In genomic region chr3:122151480-122151879, GRCh38 we compare ENCODE assay signal across 20 cellular contexts. TPM values are rescaled to one million over a fixed set of nuclear protein-coding genes. Genes with fewer than 3 reads are reported as not detected.
"Had no signal": no experiment of that assay in that cellular context is flagged by ENCODE, and none has a peak within 500 bp of the region (broad histone marks: within the 10 kb centered on the region; RNA-seq: fewer than 3 reads in every experiment).

No MANE protein-coding gene starts in this region.

- DNase-seq: activated CD4-positive, alpha-beta T cell treated with anti-CD3 and anti-CD28 coated beads, Interleukin-2, amount 50 U/mL, for 1 hour; activated CD4-positive, CD25-positive, alpha-beta regulatory T cell treated with anti-CD3 and anti-CD28 coated beads, Interleukin-2, amount 50 U/mL, for 72 hours; activated CD8-positive, alpha-beta memory T cell treated with anti-CD3 and anti-CD28 coated beads, Interleukin-2, amount 50 U/mL, for 4 hours; activated effector memory CD4-positive, alpha-beta T cell treated with Interleukin-2 at 50 U/mL for 16 hours; activated naive CD4-positive, alpha-beta T cell treated with anti-CD3 and anti-CD28 coated beads, Interleukin-2, amount 10 ng/mL, durations not matched to agents 7 days and 5 days; activated T-cell treated with anti-CD3 and anti-CD28 coated beads, Interleukin-2, amount 50 U/mL, for 4 hours; mesendoderm; naive thymus-derived CD4-positive, alpha-beta T cell; psoas muscle; right cardiac atrium; stomach; T-helper 17 cell; testis; upper lobe of right lung had no signal

- H3K4me1 ChIP-seq: ascending aorta, neural progenitor cell, psoas muscle, stomach, testis, upper lobe of right lung had no signal

- H2AFZ ChIP-seq: neural progenitor cell had no signal

- H3K9me3 ChIP-seq: testis had no signal

- H3K27me3 ChIP-seq: ascending aorta, neural progenitor cell, stomach, testis, upper lobe of right lung had no signal

- H3K27ac ChIP-seq: ascending aorta, coronary artery, neural progenitor cell, psoas muscle, skin epidermis, stomach, testis, upper lobe of right lung, VCaP had no signal

- H3K4me3 ChIP-seq: ascending aorta, coronary artery, neural progenitor cell, psoas muscle, skin epidermis, stomach, testis, upper lobe of right lung had no signal

- H3K9ac ChIP-seq: neural progenitor cell had no signal

- ATAC-seq: activated T-cell treated with anti-CD3 and anti-CD28 coated beads, Interleukin-2, amount 50 U/mL, for 4 hours; naive thymus-derived CD4-positive, alpha-beta T cell; psoas muscle; right cardiac atrium; T-helper 17 cell; upper lobe of right lung had no signal

- H3K4me2 ChIP-seq: neural progenitor cell had no signal

- H3K36me3 ChIP-seq: ascending aorta, neural progenitor cell, stomach, upper lobe of right lung had no signal

RNA-seq across cellular contexts. Expression of gene CASR, which starts 32.0 kb away (rescaled TPM):
- total RNA-seq: ascending aorta, osteocyte, right cardiac atrium had no signal
- polyA plus RNA-seq: naive thymus-derived CD4-positive, alpha-beta T cell; psoas muscle; right cardiac atrium had no signal
